12 cellular contexts compared by ENCODE assay signal in the genomic region with DNA sequence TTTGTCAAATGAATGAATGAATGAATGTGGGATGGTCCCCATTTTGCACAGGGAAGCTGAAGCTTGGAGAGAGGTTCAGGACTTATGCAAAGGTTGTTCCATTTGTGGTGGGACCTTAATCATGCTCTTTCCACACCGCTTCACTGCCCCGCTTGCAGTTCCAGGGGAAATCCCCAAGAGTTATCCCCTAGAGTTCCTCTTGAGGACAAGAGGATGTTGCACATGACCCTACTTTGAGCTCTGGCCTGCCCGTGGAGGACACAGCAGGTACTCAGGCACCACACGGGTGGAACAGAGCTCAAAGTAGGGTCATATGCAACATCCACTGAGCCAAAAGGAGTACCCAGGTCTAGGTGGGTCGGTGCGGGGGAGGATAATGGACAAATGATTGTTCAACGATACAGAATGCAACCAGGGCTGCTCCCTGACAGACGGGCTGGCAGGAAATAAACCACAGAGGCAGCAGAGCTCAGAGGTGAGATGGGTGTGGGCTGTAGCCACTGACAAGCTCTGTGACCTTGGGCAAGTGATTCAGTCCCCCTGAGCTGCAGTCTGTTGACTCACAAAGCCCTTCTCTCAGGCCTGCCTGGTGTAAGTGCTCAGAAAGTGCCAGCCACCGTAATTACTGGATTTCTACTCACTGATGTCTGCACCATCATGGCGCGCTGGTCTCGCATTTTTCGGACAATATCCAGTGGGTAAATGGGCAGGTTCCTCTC.
DNase-seq lines count a peak whose midpoint lies in the region; ATAC-seq and TF ChIP-seq lines count a peak whose summit lies in the region.
"Had no signal": no experiment of that assay in that cellular context is flagged by ENCODE, and none has a peak within 500 bp of the region (broad histone marks: within the 10 kb centered on the region; RNA-seq: fewer than 3 reads in every experiment).

No MANE protein-coding gene starts in this region.

- in situ Hi-C loops in astrocyte of the spinal cord (cut with HindIII; ENCODE audit: low sequenced_read_pairs): no loop called here

- no peak overlapping the region for H3K27ac Mint-ChIP-seq in T-helper 17 cell
- H3K27ac Mint-ChIP-seq: CD4-positive, CD25-positive, alpha-beta regulatory T cell had no signal

- no peak overlapping the region for H3K4me3 Mint-ChIP-seq in T-helper 17 cell
- H3K4me3 Mint-ChIP-seq: CD4-positive, CD25-positive, alpha-beta regulatory T cell had no signal

- no peaks in the 10 kb centered on the region for H3K27me3 ChIP-seq in colonic mucosa
- H3K27me3 ChIP-seq: cardiac muscle cell had no signal

- peak; percentile 57 for ATAC-seq in GM19395 (IDR thresholded peaks at IDR 0.05; ENCODE audit: unreplicated experiment)
- peak; percentile 55 for ATAC-seq in HG03095 (IDR thresholded peaks at IDR 0.05; ENCODE audit: unreplicated experiment)
- no peak for ATAC-seq in T-helper 17 cell

- no peaks in the 10 kb centered on the region for H3K4me1 ChIP-seq in colonic mucosa
- H3K4me1 ChIP-seq: parathyroid adenoma had no signal

- H3K36me3 ChIP-seq in colonic mucosa: no peaks in the 10 kb centered on the region
- H3K36me3 ChIP-seq: cardiac muscle cell had no signal

- no peaks in the 10 kb centered on the region for H3K4me1 Mint-ChIP-seq in T-helper 17 cell
- H3K4me1 Mint-ChIP-seq: CD4-positive, CD25-positive, alpha-beta regulatory T cell had no signal

- H3K4me3 ChIP-seq in astrocyte of the spinal cord (ENCODE audit: low read depth, low read length): no peak overlapping the region
- H3K4me3 ChIP-seq in colonic mucosa: no peak overlapping the region
- H3K4me3 ChIP-seq: cardiac muscle cell had no signal

- TF ChIP-seq CTCF in astrocyte of the spinal cord (IDR thresholded peaks at IDR 0.05; ENCODE audit: low read depth, low read length): no peak
- no peak for TF ChIP-seq CTCF in colonic mucosa (IDR thresholded peaks at IDR 0.05)

- no peaks in the 10 kb centered on the region for H3K9me3 ChIP-seq in T-helper 17 cell (ENCODE audit: control insufficient read depth, low read length, poor library complexity, severe bottlenecking)
- H3K9me3 ChIP-seq in colonic mucosa: no peaks in the 10 kb centered on the region

- H3K9ac ChIP-seq in colonic mucosa (ENCODE audit: low read depth in 2 of 2, low read length in 2 of 2): no peak overlapping the region
- H3K9ac ChIP-seq: parathyroid adenoma had no signal

- intact Hi-C loops in colonic mucosa (cut with DNase I): no loop called here

- H3K27me3 Mint-ChIP-seq in T-helper 17 cell: peaks cover 39% of the 10 kb centered on the region

- no peak overlapping the region for H3K27ac ChIP-seq in colonic mucosa
- H3K27ac ChIP-seq: cardiac muscle cell, parathyroid adenoma had no signal

- no peaks in the 10 kb centered on the region for H3K36me3 Mint-ChIP-seq in T-helper 17 cell (ENCODE audit: low read depth)
- H3K36me3 Mint-ChIP-seq: CD4-positive, CD25-positive, alpha-beta regulatory T cell had no signal

- DNase-seq in ELR (ENCODE audit: low read depth) (peak; percentile 76), astrocyte of the spinal cord (ENCODE audit: low read depth, low spot score) (peak; percentile 9), SKM-1 (lab: John Stamatoyannopoulos, UW; ENCODE audit: unreplicated experiment) (no peak), T-helper 17 cell (no peak), colonic mucosa (no peak), NCI-H1417 treated with DMSO at 0.1 percent for 48 hours (lab: John Stamatoyannopoulos, UW) (no peak)
- DNase-seq: activated CD4-positive, CD25-positive, alpha-beta regulatory T cell; CD4-positive, CD25-positive, alpha-beta regulatory T cell had no signal

Comparison
In these comparisons a context has a peak if more than half of its experiments do, and no peak if none do; other contexts are left out.
1. DNase-seq: peak in ELR (single experiment) and astrocyte of the spinal cord (single experiment); none in SKM-1 (single experiment), T-helper 17 cell (0 of 3), colonic mucosa (single experiment) and NCI-H1417 treated with DMSO at 0.1 percent for 48 hours (single experiment).